In the genomic region with DNA sequence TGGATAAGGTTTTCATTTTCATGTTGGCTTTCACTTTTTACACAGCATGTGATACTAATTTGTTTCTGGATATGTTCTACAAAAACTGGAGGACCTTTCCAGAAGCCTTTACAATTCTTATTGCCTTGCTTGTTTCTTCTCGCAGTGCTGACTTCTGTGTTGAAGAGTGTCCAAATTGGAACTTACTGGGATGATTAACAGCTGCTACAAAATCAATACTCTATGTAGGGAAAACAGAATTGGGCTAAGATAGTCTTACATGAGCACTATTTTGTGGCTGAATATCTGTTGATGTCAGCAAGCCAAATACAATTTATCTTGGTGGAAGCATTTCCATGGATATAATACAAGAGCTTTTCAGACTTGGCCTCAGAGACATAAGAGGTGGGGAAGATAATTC, we compare ENCODE assay signal across 21 cellular contexts.
"Had no signal": no experiment of that assay in that cellular context is flagged by ENCODE, and none has a peak within 500 bp of the region (broad histone marks: within the 10 kb centered on the region; RNA-seq: fewer than 3 reads in every experiment).

No MANE protein-coding gene starts in this region.

- ATAC-seq: activated T-helper 17 cell treated with anti-CD3 and anti-CD28 coated beads, Interleukin-2, amount 50 U/mL, for 72 hours had no signal

- H3K9me3 ChIP-seq: breast epithelium, SK-N-SH had no signal

- H3K4me1 ChIP-seq: breast epithelium had no signal

- H3K4me3 ChIP-seq: breast epithelium had no signal

- DNase-seq: activated CD4-positive, alpha-beta memory T cell treated with anti-CD3 and anti-CD28 coated beads, Interleukin-2, amount 10 ng/mL, durations not matched to agents 7 days and 5 days; activated CD4-positive, alpha-beta T cell treated with anti-CD3 and anti-CD28 coated beads, Interleukin-2, amount 50 U/mL, for 1 hour; activated CD4-positive, CD25-positive, alpha-beta regulatory T cell; activated gamma-delta T cell; activated naive CD4-positive, alpha-beta T cell treated with anti-CD3 and anti-CD28 coated beads for 36 hours; activated T-cell treated with anti-CD3 and anti-CD28 coated beads for 4 hours; activated T-cell treated with anti-CD3 and anti-CD28 coated beads, Interleukin-2, amount 50 U/mL, for 48 hours; anterior cingulate cortex; caudate nucleus; NCI-H1092; NCI-H1417; NCI-H1930; NCI-H345; NCI-H524; NCI-H748 treated with DMSO at 0.1 percent for 48 hours; SK-N-SH; T-helper 1 cell had no signal

- H3K27ac ChIP-seq: breast epithelium, KMS-11, VCaP had no signal

- H3K36me3 ChIP-seq: breast epithelium had no signal

- H3K27me3 ChIP-seq: breast epithelium had no signal
